ENCODE assay signal across 9 cellular contexts in genomic region chr2:63047534-63048281, GRCh38. TPM values are rescaled to one million over a fixed set of nuclear protein-coding genes. Genes with fewer than 3 reads are reported as not detected.
DNase-seq lines count a peak whose midpoint lies in the region; ATAC-seq and TF ChIP-seq lines count a peak whose summit lies in the region.
"Had no signal": no experiment of that assay in that cellular context is flagged by ENCODE, and none has a peak within 500 bp of the region (broad histone marks: within the 10 kb centered on the region; RNA-seq: fewer than 3 reads in every experiment).

No MANE protein-coding gene starts in this region.

- H3K4me1 ChIP-seq in BLaER1 treated with 17β-estradiol and CSF1 and Interleukin-3, amounts not matched to agents 10 nM and 100 nM: peaks cover 18 to 34% (median 27%) of the 10 kb centered on the region in 10 experiments; a peak in 19 of 20 replicates
- H3K4me1 ChIP-seq in GM23338 (ENCODE audit: insufficient read depth): peaks cover 54% of the 10 kb centered on the region
- peaks cover 27% of the 10 kb centered on the region for H3K4me1 ChIP-seq in mesenchymal stem cell (ENCODE audit: control insufficient read depth, insufficient read depth, low read depth, low read length)

- no peak overlapping the region for H3K27ac ChIP-seq in BLaER1 treated with 17β-estradiol and CSF1 and Interleukin-3, amounts not matched to agents 10 nM and 100 nM
- no peak overlapping the region for H3K27ac ChIP-seq in GM23338 (ENCODE audit: low read depth)
- no peak overlapping the region for H3K27ac ChIP-seq in mesenchymal stem cell (ENCODE audit: low read length, poor library complexity, severe bottlenecking)

- peaks cover 0 to 28% (median 12%) of the 10 kb centered on the region in 11 experiments; a peak in 16 of 22 replicates for H3K9me3 ChIP-seq in BLaER1 treated with 17β-estradiol and CSF1 and Interleukin-3, amounts not matched to agents 10 nM and 100 nM (replicated peaks in 1 of 11)
- no peaks in the 10 kb centered on the region for H3K9me3 ChIP-seq in mesenchymal stem cell (ENCODE audit: control insufficient read depth, low read length)

- peaks cover 58% of the 10 kb centered on the region for H3K4me1 Mint-ChIP-seq in GM23338
- H3K4me1 Mint-ChIP-seq in brain: peaks cover 62% of the 10 kb centered on the region

- H3K27ac Mint-ChIP-seq in GM23338: no peak overlapping the region
- peak overlapping the region; percentile 94 to 100 (median 99) for H3K27ac Mint-ChIP-seq in brain

- H2BK12ac ChIP-seq in mesenchymal stem cell (ENCODE audit: low read length in 2 of 2): no peak overlapping the region

- DNase-seq in GM23338 (ENCODE audit: low spot score) (peak; percentile 72), mesenchymal stem cell (peak; percentile 22), NCI-H2107 treated with DMSO at 0.1 percent for 48 hours (lab: John Stamatoyannopoulos, UW; ENCODE audit: unreplicated experiment) (no peak), NCI-H510A treated with DMSO at 0.1 percent for 48 hours (lab: John Stamatoyannopoulos, UW) (no peak), foreskin melanocyte (no peak), NCI-H2029 treated with DMSO at 0.1 percent for 48 hours (lab: John Stamatoyannopoulos, UW) (no peak)
- DNase-seq: hypothalamus had no signal

- no peak overlapping the region for H2BK120ac ChIP-seq in mesenchymal stem cell (ENCODE audit: low read depth, low read length)

- WGBS in mesenchymal stem cell: 2% methylated on average over 55 of the region's 56 CpGs

- no peak overlapping the region for H3K9ac ChIP-seq in BLaER1 treated with 17β-estradiol and CSF1 and Interleukin-3, amounts not matched to agents 10 nM and 100 nM
- H3K9ac ChIP-seq in mesenchymal stem cell (ENCODE audit: low read length): no peak overlapping the region

- no peak overlapping the region for H4K8ac ChIP-seq in mesenchymal stem cell (ENCODE audit: low read length)

- H3K27me3 Mint-ChIP-seq in GM23338 (ENCODE audit: insufficient read depth, low read depth, poor library complexity): peaks cover 88% of the 10 kb centered on the region
- peaks cover 79% of the 10 kb centered on the region for H3K27me3 Mint-ChIP-seq in brain

- peak overlapping the region in 9 of 11 experiments; percentile 7 to 71 (median 14); a peak in 10 of 22 replicates for H3K4me2 ChIP-seq in BLaER1 treated with 17β-estradiol and CSF1 and Interleukin-3, amounts not matched to agents 10 nM and 100 nM
- H3K4me2 ChIP-seq in GM23338: peak overlapping the region; percentile 96
- H3K4me2 ChIP-seq in mesenchymal stem cell (ENCODE audit: low read length, poor library complexity, severe bottlenecking): peak overlapping the region; percentile 81

- no peak overlapping the region for H3K18ac ChIP-seq in mesenchymal stem cell (ENCODE audit: low read depth in 1 of 2, low read length in 2 of 2)

- no peak overlapping the region for H2AK5ac ChIP-seq in mesenchymal stem cell (ENCODE audit: low read length, severe bottlenecking)

- no peaks in the 10 kb centered on the region for H3K79me1 ChIP-seq in mesenchymal stem cell (replicated peaks; ENCODE audit: low read length, poor library complexity, severe bottlenecking)

- H2BK5ac ChIP-seq in mesenchymal stem cell (ENCODE audit: low read depth, low read length, poor library complexity, severe bottlenecking): no peak overlapping the region

- peaks cover 3 to 73% (median 57%) of the 10 kb centered on the region in 11 experiments; a peak in 20 of 22 replicates for H4K20me1 ChIP-seq in BLaER1 treated with 17β-estradiol and CSF1 and Interleukin-3, amounts not matched to agents 10 nM and 100 nM
- H4K20me1 ChIP-seq in GM23338 (replicated peaks; ENCODE audit: insufficient read depth): peaks cover 5% of the 10 kb centered on the region; the same call in 1 of the 2 replicates

- peak overlapping the region in 4 of 10 experiments; percentile 18 to 31 (median 28); a peak in 6 of 20 replicates for H3K4me3 ChIP-seq in BLaER1 treated with 17β-estradiol and CSF1 and Interleukin-3, amounts not matched to agents 10 nM and 100 nM
- peak overlapping the region; percentile 89 for H3K4me3 ChIP-seq in GM23338
- no peak overlapping the region for H3K4me3 ChIP-seq in mesenchymal stem cell (ENCODE audit: insufficient read depth in 1 of 2, low read depth in 1 of 2, low read length in 2 of 2)

- no peak overlapping the region for H2BK15ac ChIP-seq in mesenchymal stem cell (ENCODE audit: low read depth, poor library complexity, severe bottlenecking)

- H3K4me3 Mint-ChIP-seq in GM23338 (peak overlapping the region; percentile 73), brain (peak overlapping the region; percentile 84 to 95 (median 89))

- peaks cover 0 to 8% (median 5%) of the 10 kb centered on the region in 11 experiments; a peak in 5 of 22 replicates for H3K36me3 ChIP-seq in BLaER1 treated with 17β-estradiol and CSF1 and Interleukin-3, amounts not matched to agents 10 nM and 100 nM
- H3K36me3 ChIP-seq in GM23338 (ENCODE audit: insufficient read depth): no peaks in the 10 kb centered on the region
- peaks cover 13 to 36% of the 10 kb centered on the region in 2 experiments for H3K36me3 ChIP-seq in mesenchymal stem cell (ENCODE audit: control insufficient read depth in 1 of 2, insufficient read depth in 2 of 2, low read depth in 1 of 2, low read length in 2 of 2)

- no peak overlapping the region for H3K4ac ChIP-seq in mesenchymal stem cell (ENCODE audit: low read depth in 1 of 2, low read length in 2 of 2)

- no peak overlapping the region for H3K23ac ChIP-seq in mesenchymal stem cell (ENCODE audit: low read length in 2 of 2)

- H3K14ac ChIP-seq in mesenchymal stem cell (ENCODE audit: low read length in 2 of 2): no peak overlapping the region

- peak overlapping the region; percentile 54 for H2AFZ ChIP-seq in GM23338
- no peak overlapping the region for H2AFZ ChIP-seq in mesenchymal stem cell (ENCODE audit: low read depth, low read length)

- H3F3A ChIP-seq in GM23338 (replicated peaks; ENCODE audit: low read depth): peaks cover 13% of the 10 kb centered on the region

- no peaks in the 10 kb centered on the region for H3K79me2 ChIP-seq in GM23338 (replicated peaks; ENCODE audit: insufficient read depth)

- TF ChIP-seq CTCF in GM23338 (conservative IDR thresholded peaks at IDR 0.05; ENCODE audit: low read depth in 2 of 2) (peak; percentile 26 to 59; a peak in 3 of 4 replicates), brain (conservative IDR thresholded peaks at IDR 0.05) (peak in 1 of 2 experiments; percentile 39)

- H3K36me3 Mint-ChIP-seq in GM23338 (ENCODE audit: low read depth) (peaks cover 7% of the 10 kb centered on the region; the same call in 1 of the 3 replicates), brain (peaks cover 24% of the 10 kb centered on the region)

- H3K9me3 Mint-ChIP-seq in GM23338 (no peaks in the 10 kb centered on the region; the same call in 2 of the 3 replicates), brain (peaks cover 0 to 6% (median 0%) of the 10 kb centered on the region in 5 experiments)

- H4K91ac ChIP-seq in mesenchymal stem cell (ENCODE audit: low read length): no peak overlapping the region

- ATAC-seq in GM23338: peak; percentile 4

- peaks cover 84 to 90% (median 86%) of the 10 kb centered on the region in 11 experiments for H3K27me3 ChIP-seq in BLaER1 treated with 17β-estradiol and CSF1 and Interleukin-3, amounts not matched to agents 10 nM and 100 nM
- peaks cover 72% of the 10 kb centered on the region for H3K27me3 ChIP-seq in GM23338 (ENCODE audit: insufficient read depth)
- H3K27me3 ChIP-seq in mesenchymal stem cell (ENCODE audit: control insufficient read depth in 1 of 2, insufficient read depth in 1 of 2, low read length in 2 of 2): peaks cover 53 to 59% of the 10 kb centered on the region in 2 experiments

- H3K9me2 ChIP-seq in GM23338 (ENCODE audit: insufficient read depth): no peaks in the 10 kb centered on the region

TF ChIP-seq in GM23338, 12 proteins besides CTCF, POLR2A, EP300 and RAD21:
- peak; percentile 5 for TF ChIP-seq EZH2 (IDR thresholded peaks at IDR 0.05; ENCODE audit: low read depth, unreplicated experiment)
- no peak for TF ChIP-seq JUNB (IDR thresholded peaks at IDR 0.05; ENCODE audit: unreplicated experiment)

RNA-seq across cellular contexts. Expression of gene OTX1, which starts 2.9 kb away (rescaled TPM):
- total RNA-seq in GM23338 (2014; rRNA removed; shearing (Covaris generic)): 0.74 and 1.3 TPM in 2 replicates
- 1.1 and 2.2 TPM in 2 replicates for polyA plus RNA-seq in GM23338 (2016; fragmentation: Nextera tagmentation; extraction: Ambion mirVana)
- 1.0 TPM for polyA plus RNA-seq in brain (ENCODE audit: insufficient read depth, low read depth, low replicate concordance)
- 0.01 TPM for polyA plus RNA-seq in mesenchymal stem cell (2013, experiment 1 of 2)
- not detected for polyA plus RNA-seq in mesenchymal stem cell (2013, experiment 2 of 2)

Comparison
In these comparisons a context has a peak if more than half of its experiments do, and no peak if none do; other contexts are left out.
1. H3K4me2 ChIP-seq: peak in every context shown above with its lines; median percentile 96 in GM23338; 81 in mesenchymal stem cell; 14 in BLaER1 treated with 17β-estradiol and CSF1 and Interleukin-3, amounts not matched to agents 10 nM and 100 nM.
2. DNase-seq: peak in GM23338 (single experiment) and mesenchymal stem cell (single experiment); none in NCI-H2107 treated with DMSO at 0.1 percent for 48 hours (single experiment), NCI-H510A treated with DMSO at 0.1 percent for 48 hours (single experiment), foreskin melanocyte (single experiment) and NCI-H2029 treated with DMSO at 0.1 percent for 48 hours (single experiment).